ENCODE assay signal across 9 cellular contexts in genomic region chr19:3186891-3187661, GRCh38. TPM values are rescaled to one million over a fixed set of nuclear protein-coding genes. Genes with fewer than 3 reads are reported as not detected.
DNase-seq lines count a peak whose midpoint lies in the region; ATAC-seq and TF ChIP-seq lines count a peak whose summit lies in the region.
"Had no signal": no experiment of that assay in that cellular context is flagged by ENCODE, and none has a peak within 500 bp of the region (broad histone marks: within the 10 kb centered on the region; RNA-seq: fewer than 3 reads in every experiment).

No MANE protein-coding gene starts in this region.

- no peak for ATAC-seq in central memory CD8-positive, alpha-beta T cell (replicated peaks; ENCODE audit: extremely low read depth, poor library complexity, severe bottlenecking)
- ATAC-seq in body of pancreas: no peak
- no peak for ATAC-seq in left colon
- ATAC-seq in HG02610 (IDR thresholded peaks at IDR 0.05; ENCODE audit: unreplicated experiment): no peak

- peak overlapping the region; percentile 84 for H3K27ac Mint-ChIP-seq in central memory CD8-positive, alpha-beta T cell (ENCODE audit: low read depth)

- peaks cover 20% of the 10 kb centered on the region for H3K4me1 ChIP-seq in muscle layer of colon (ENCODE audit: insufficient read depth, low read length)
- H3K4me1 ChIP-seq in body of pancreas: peaks cover 37% of the 10 kb centered on the region

- no peak for DNase-seq in AG09309 (ENCODE audit: low read depth)
- DNase-seq in Jurkat, Clone E6-1 (ENCODE audit: low read depth, low spot score): no peak
- DNase-seq in central memory CD8-positive, alpha-beta T cell (ENCODE audit: low spot score in 2 of 2): no peak
- DNase-seq in body of pancreas: no peak
- DNase-seq in left colon: no peak
- no peak for DNase-seq in activated CD8-positive, alpha-beta memory T cell treated with anti-CD3 and anti-CD28 coated beads, Interleukin-2, amount 50 U/mL, for 48 hours
- DNase-seq: testis had no signal

- no peaks in the 10 kb centered on the region for H3K9me3 ChIP-seq in muscle layer of colon (ENCODE audit: low read length)
- no peaks in the 10 kb centered on the region for H3K9me3 ChIP-seq in body of pancreas
- H3K9me3 ChIP-seq: testis had no signal

- H3K4me1 Mint-ChIP-seq in central memory CD8-positive, alpha-beta T cell: peaks cover 58% of the 10 kb centered on the region

- TF ChIP-seq CTCF in AG09309 (IDR thresholded peaks at IDR 0.05; ENCODE audit: control insufficient read depth, insufficient read depth, low read depth, low read length, missing control alignments) (no peak), body of pancreas (IDR thresholded peaks at IDR 0.05) (no peak)

- peak overlapping the region; percentile 25 for H3K9ac ChIP-seq in muscle layer of colon (ENCODE audit: low read length)

- H3K27me3 Mint-ChIP-seq in central memory CD8-positive, alpha-beta T cell: no peaks in the 10 kb centered on the region

- intact Hi-C loops in body of pancreas (cut with DNase I) (no loop called here), left colon (cut with DNase I, micrococcal nuclease) (no loop called here)

- H3K36me3 Mint-ChIP-seq in central memory CD8-positive, alpha-beta T cell (ENCODE audit: insufficient read depth): peaks cover 31% of the 10 kb centered on the region

- H3K36me3 ChIP-seq in muscle layer of colon (ENCODE audit: insufficient read depth, low read length) (no peaks in the 10 kb centered on the region), body of pancreas (replicated peaks in 1 of 2; ENCODE audit: insufficient read depth in 1 of 2, low read depth in 2 of 2) (no peaks in the 10 kb centered on the region)

- H3K27me3 ChIP-seq in muscle layer of colon (ENCODE audit: control insufficient read depth in 1 of 2, insufficient read depth in 2 of 2, low read length in 2 of 2) (no peaks in the 10 kb centered on the region), body of pancreas (no peaks in the 10 kb centered on the region)
- H3K27me3 ChIP-seq: testis had no signal

- no peak overlapping the region for H3K27ac ChIP-seq in muscle layer of colon (ENCODE audit: low read depth, low read length)
- H3K27ac ChIP-seq in body of pancreas: no peak overlapping the region

- no peak for TF ChIP-seq POLR2A in body of pancreas (IDR thresholded peaks at IDR 0.05)

- H3K4me3 ChIP-seq in AG09309 (ENCODE audit: control insufficient read depth, low read depth, low read length): peak overlapping the region; percentile 63
- peak overlapping the region; percentile 90 for H3K4me3 ChIP-seq in Jurkat, Clone E6-1 (ENCODE audit: low read length)
- peak overlapping the region; percentile 76 to 96 for H3K4me3 ChIP-seq in muscle layer of colon (ENCODE audit: low read depth in 1 of 2, low read length in 2 of 2)
- H3K4me3 ChIP-seq in body of pancreas: peak overlapping the region in 1 of 2 donors; percentile 99

- WGBS in body of pancreas, 2 donors: 54 to 60% methylated on average over 23 of the region's 23 CpGs

- H3K9me3 Mint-ChIP-seq in central memory CD8-positive, alpha-beta T cell: no peaks in the 10 kb centered on the region

- peak overlapping the region; percentile 94 for H3K4me3 Mint-ChIP-seq in central memory CD8-positive, alpha-beta T cell

RNA-seq across cellular contexts. Expression of gene NCLN, which starts 1.3 kb away (rescaled TPM):
- 65.8 TPM for polyA plus RNA-seq in Jurkat, Clone E6-1 (2012; ENCODE audit: insufficient read depth, insufficient read length)
- 10 to 100 TPM; 30.6 to 56.0 TPM for total RNA-seq in body of pancreas
- 100 to 1,000 TPM in 1 of 2 donors, 10 to 100 TPM in 1; 77.3 to 113 TPM for total RNA-seq in left colon

RNA-seq across cellular contexts. Expression of gene S1PR4, which starts 8.5 kb away (rescaled TPM):
- polyA plus RNA-seq in Jurkat, Clone E6-1 (2012; ENCODE audit: insufficient read depth, insufficient read length): not detected
- total RNA-seq in body of pancreas (1 to 10 TPM; 1.8 to 3.3 TPM), left colon (1 to 10 TPM in 1 of 2 donors, under 1 TPM in 1; 0.55 to 1.1 TPM)

RNA-seq across cellular contexts. Expression of gene CELF5, which starts 37.4 kb away (rescaled TPM):
- 4.5 TPM for polyA plus RNA-seq in Jurkat, Clone E6-1 (2012; ENCODE audit: insufficient read depth, insufficient read length)
- total RNA-seq in body of pancreas (under 1 TPM in 1 of 2 donors, not detected in 1; 0.33 TPM), left colon (1 to 10 TPM in 1 of 2 donors, under 1 TPM in 1; 0.67 to 1.2 TPM)

RNA-seq across cellular contexts. Expression of gene GNA15, which starts 51.2 kb away (rescaled TPM):
- 53.0 TPM for polyA plus RNA-seq in Jurkat, Clone E6-1 (2012; ENCODE audit: insufficient read depth, insufficient read length)
- 1 to 10 TPM; 1.6 to 2.6 TPM for total RNA-seq in body of pancreas
- 1 to 10 TPM; 3.0 to 4.8 TPM for total RNA-seq in left colon
